ENCODE assay signal across 9 cellular contexts in the genomic region with DNA sequence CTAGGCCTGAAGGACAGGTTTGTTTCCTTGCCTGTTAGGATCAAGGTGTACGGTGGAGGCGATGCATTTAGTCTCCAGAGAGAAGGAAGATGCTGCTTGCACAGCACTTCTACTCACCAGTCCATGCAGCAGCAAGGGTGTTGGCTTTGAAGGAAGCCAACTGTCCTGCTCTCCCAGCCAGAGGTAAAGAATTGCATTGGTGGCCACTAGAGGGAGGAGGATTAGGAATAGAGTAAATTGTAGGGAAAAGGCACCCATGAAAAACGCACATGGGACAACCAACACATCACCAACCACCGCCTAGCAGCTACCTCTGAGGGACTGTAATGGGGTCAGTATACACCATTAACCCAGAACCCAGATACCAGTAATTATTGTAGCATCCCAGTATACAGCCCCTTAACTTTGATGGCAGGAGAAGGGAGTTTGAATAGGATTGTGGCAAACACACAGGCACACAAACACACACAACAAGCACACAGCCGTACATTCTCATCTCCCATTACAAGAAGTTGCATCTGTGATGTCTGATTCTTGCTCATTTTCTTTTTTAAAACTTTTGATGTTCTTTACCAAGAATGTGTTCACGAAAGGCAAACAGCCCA.
DNase-seq lines count a peak whose midpoint lies in the region; ATAC-seq and TF ChIP-seq lines count a peak whose summit lies in the region.
"Had no signal": no experiment of that assay in that cellular context is flagged by ENCODE, and none has a peak within 500 bp of the region (broad histone marks: within the 10 kb centered on the region; RNA-seq: fewer than 3 reads in every experiment).

No MANE protein-coding gene starts in this region.

- no peak overlapping the region for H3K4me2 ChIP-seq in PC-9

- no TSS peak for BruUV-seq in PC-9 (replicated peaks; lab: Mats Ljungman, UMichigan)

- no peaks in the 10 kb centered on the region for H3K27me3 ChIP-seq in PC-9 (ENCODE audit: insufficient read depth, low read depth)
- H3K27me3 ChIP-seq in tibial artery = no peaks in the 10 kb centered on the region

- H3K9me3 ChIP-seq in PC-9 (ENCODE audit: insufficient read depth, low read depth) (no peaks in the 10 kb centered on the region), tibial artery (no peaks in the 10 kb centered on the region)

- intact Hi-C loops in PC-9 (cut with micrococcal nuclease; ENCODE audit: unreplicated experiment) (loop anchor here (5.0 kb wide), 1 partner anchor 268 kb away; a partner anchor contains a TSS), tibial artery (cut with DNase I; ENCODE audit: low total_unique reads) (no loop called here)

- DNase-seq in NCI-H446 (lab: John Stamatoyannopoulos, UW) (peak; percentile 14 to 49), NCI-H446 treated with DMSO at 0.1 percent for 48 hours (lab: John Stamatoyannopoulos, UW) (no peak), PC-9 (no peak), glutamatergic neuron (no peak), tibial artery (no peak), GM19238 (ENCODE audit: insufficient read length, low spot score) (no peak)
- DNase-seq: foreskin melanocyte had no signal

- no peaks in the 10 kb centered on the region for H3K79me2 ChIP-seq in PC-9 (ENCODE audit: low read depth)

- no peak overlapping the region for H3K4me3 Mint-ChIP-seq in glutamatergic neuron (ENCODE audit: unreplicated experiment)

- H3F3A ChIP-seq in PC-9 (ENCODE audit: insufficient read depth, low read depth) = no peaks in the 10 kb centered on the region

- peaks cover 2% of the 10 kb centered on the region for H3K27me3 Mint-ChIP-seq in glutamatergic neuron (ENCODE audit: unreplicated experiment)

- no peaks in the 10 kb centered on the region for H3K36me3 ChIP-seq in PC-9 (ENCODE audit: low read depth)
- no peaks in the 10 kb centered on the region for H3K36me3 ChIP-seq in tibial artery

- no peak overlapping the region for H3K27ac ChIP-seq in PC-9
- H3K27ac ChIP-seq in tibial artery = no peak overlapping the region

- no peaks in the 10 kb centered on the region for H3K4me1 Mint-ChIP-seq in glutamatergic neuron (ENCODE audit: low read depth, unreplicated experiment)

- H3K36me3 Mint-ChIP-seq in glutamatergic neuron (ENCODE audit: unreplicated experiment) = no peaks in the 10 kb centered on the region

- no peaks in the 10 kb centered on the region for H3K9me3 Mint-ChIP-seq in glutamatergic neuron (ENCODE audit: unreplicated experiment)

- peaks cover 7% of the 10 kb centered on the region for H3K4me1 ChIP-seq in PC-9 (replicated peaks; ENCODE audit: insufficient read depth)
- H3K4me1 ChIP-seq in tibial artery = no peaks in the 10 kb centered on the region

- H3K4me3 ChIP-seq in PC-9 (no peak overlapping the region), tibial artery (no peak overlapping the region)

- H3K9me2 ChIP-seq in PC-9 (ENCODE audit: insufficient read depth) = no peaks in the 10 kb centered on the region

- CTCF ChIA-PET in PC-9 (lab: Charles Lee) = no interaction called here

- H2AFZ ChIP-seq in PC-9 = no peak overlapping the region

- H4K20me1 ChIP-seq in PC-9 (ENCODE audit: insufficient read depth) = no peaks in the 10 kb centered on the region

- no peak overlapping the region for H3K27ac Mint-ChIP-seq in glutamatergic neuron (ENCODE audit: unreplicated experiment)

- ATAC-seq in GM18858 (IDR thresholded peaks at IDR 0.05; ENCODE audit: unreplicated experiment) (no peak), GM19023 (IDR thresholded peaks at IDR 0.05; ENCODE audit: unreplicated experiment) (no peak)

- POLR2A ChIA-PET in PC-9 (lab: Charles Lee; ENCODE audit: unreplicated experiment) = no interaction called here

- TF ChIP-seq CTCF in PC-9 (conservative IDR thresholded peaks at IDR 0.05) (peak; percentile 58; the same call in 1 of the 2 replicates), glutamatergic neuron (IDR thresholded peaks at IDR 0.05; ENCODE audit: partially characterized antibody, unreplicated experiment) (peak; percentile 64), tibial artery (IDR thresholded peaks at IDR 0.05) (peak; percentile 33 to 40)

Comparison
In these comparisons a context has a peak if more than half of its experiments do, and no peak if none do; other contexts are left out.
1. DNase-seq: peak in NCI-H446 (2 of 2); none in NCI-H446 treated with DMSO at 0.1 percent for 48 hours (single experiment), PC-9 (0 of 2), glutamatergic neuron (single experiment), tibial artery (0 of 2) and GM19238 (single experiment).
2. Peak in every context shown above with its lines, with median percentiles within 50 percentile points of each other: CTCF ChIP-seq.